8 cellular contexts compared by ENCODE assay signal in genomic region chr21:46635324-46636180, GRCh38. TPM values are rescaled to one million over a fixed set of nuclear protein-coding genes. Genes with fewer than 3 reads are reported as not detected.
A peak's percentile ranks its signal among the peaks of the same experiment; 100 is the strongest.
DNase-seq lines count a peak whose midpoint lies in the region; ATAC-seq and TF ChIP-seq lines count a peak whose summit lies in the region.

Gene PRMT2 (plus strand): TSS chr21:46635674. CDS start chr21:46636952, 1,278 bp downstream.

- H3K4me1 ChIP-seq in prostate gland (replicated peaks), result peaks cover 4% of the 10 kb centered on the region

- peak within 1 kb of the TSS; percentile 78 to 86 for H3K4me3 ChIP-seq in prostate gland

- peak within 1 kb of the TSS; percentile 98 for H3K27ac ChIP-seq in angular gyrus (ENCODE audit: low read depth, low read length)
- H3K27ac ChIP-seq in prostate gland, result peak within 1 kb of the TSS; percentile 98 to 99

- DNase-seq in NCI-H187 treated with DMSO at 0.1 percent for 48 hours (lab: John Stamatoyannopoulos, UW), result peak; percentile 68
- DNase-seq in T-helper 2 cell, result peak; percentile 93 to 98 (median 97)
- peak; percentile 99 for DNase-seq in left ventricle myocardium superior
- peak; percentile 95 for DNase-seq in prostate gland (ENCODE audit: low spot score)
- DNase-seq in ureter (ENCODE audit: low spot score), result peak; percentile 98

- peak; percentile 87 for ATAC-seq in GM18502 (IDR thresholded peaks at IDR 0.05; ENCODE audit: poor library complexity, unreplicated experiment)
- peak; percentile 81 for ATAC-seq in HG02943 (IDR thresholded peaks at IDR 0.05; ENCODE audit: low read depth, unreplicated experiment)
- ATAC-seq in left ventricle myocardium superior, result peak; percentile 96

- no peaks in the 10 kb centered on the region for H3K36me3 ChIP-seq in prostate gland

- H3K9me3 ChIP-seq in prostate gland, result no peaks in the 10 kb centered on the region

- TF ChIP-seq POLR2A in prostate gland (IDR thresholded peaks at IDR 0.05), result peak; percentile 96

- H3K27me3 ChIP-seq in prostate gland (replicated peaks; ENCODE audit: insufficient read depth), result no peaks in the 10 kb centered on the region

- TF ChIP-seq CTCF in prostate gland (IDR thresholded peaks at IDR 0.05), result peak in 2 of 4 experiments; percentile 4 to 27

- intact Hi-C loops in left ventricle myocardium superior (cut with micrococcal nuclease), result no loop called here
- intact Hi-C loops in prostate gland (cut with DNase I), result no loop called here

- WGBS in prostate gland, result under 1% methylated on average over 49 of the region's 90 CpGs

RNA-seq across cellular contexts. Expression of gene PRMT2, which starts in this region (rescaled TPM):
- total RNA-seq in left ventricle myocardium superior (56.8 TPM), prostate gland (100 to 1,000 TPM in 1 of 2 donors, 10 to 100 TPM in 1; 77.9 to 108 TPM), ureter (78.1 TPM)

Comparison
In these comparisons a context has a peak if more than half of its experiments do, and no peak if none do; other contexts are left out.
1. Peak in every context shown above with its lines: DNase-seq, ATAC-seq, H3K4me3 ChIP-seq and H3K27ac ChIP-seq.